ENCODE assay signal across 9 cellular contexts in genomic region chr5:10695055-10695649, GRCh38.
DNase-seq lines count a peak whose midpoint lies in the region; FAIRE-seq and TF ChIP-seq lines count a peak whose summit lies in the region.
"Had no signal": no experiment of that assay in that cellular context is flagged by ENCODE, and none has a peak within 500 bp of the region (broad histone marks: within the 10 kb centered on the region; RNA-seq: fewer than 3 reads in every experiment).

No MANE protein-coding gene starts in this region.

- H4K20me1 ChIP-seq in neural cell (ENCODE audit: insufficient read depth), result no peaks in the 10 kb centered on the region

- peak; percentile 95 for TF ChIP-seq RAD21 in neural cell (conservative IDR thresholded peaks at IDR 0.05)

- peak; percentile 93 for TF ChIP-seq CTCF in neural cell (IDR thresholded peaks at IDR 0.05; ENCODE audit: poor library complexity, severe bottlenecking)

- H3K27ac ChIP-seq in neural cell (ENCODE audit: low read length), result no peak overlapping the region

- peak; percentile 67 for FAIRE-seq in H54 (lab: Jason Lieb, UNC)
- FAIRE-seq: colon had no signal

- DNase-seq in SIG-M5 treated with dmso at 0.1 percent for 504 hours (lab: John Stamatoyannopoulos, UW; ENCODE audit: unreplicated experiment) (peak; percentile 40), SIG-M5 (lab: John Stamatoyannopoulos, UW) (no peak), H54 (ENCODE audit: insufficient read length, low spot score) (peak; percentile 73), NCI-H1105 (lab: John Stamatoyannopoulos, UW) (peak; percentile 71), SW480 (ENCODE audit: low spot score) (peak; percentile 66), fibroblast of the conjunctiva (ENCODE audit: low read depth) (peak; percentile 53), NK-92 (lab: John Stamatoyannopoulos, UW; ENCODE audit: unreplicated experiment) (no peak)

- no peaks in the 10 kb centered on the region for H3K27me3 ChIP-seq in neural cell (ENCODE audit: insufficient read depth, low read depth, low read length)

- no peak overlapping the region for H3K9ac ChIP-seq in neural cell (ENCODE audit: low read length)

- H3K9me2 ChIP-seq in neural cell (ENCODE audit: insufficient read depth, low read length), result no peaks in the 10 kb centered on the region

- H3F3A ChIP-seq in neural cell (ENCODE audit: insufficient read depth, low read length, poor library complexity, severe bottlenecking), result no peaks in the 10 kb centered on the region

- no peak for TF ChIP-seq EP300 in neural cell (conservative IDR thresholded peaks at IDR 0.05; ENCODE audit: poor library complexity, severe bottlenecking)

- no peaks in the 10 kb centered on the region for H3K36me3 ChIP-seq in neural cell (ENCODE audit: insufficient read depth, low read length)

- no peaks in the 10 kb centered on the region for H3K79me2 ChIP-seq in neural cell (replicated peaks; ENCODE audit: insufficient read depth, low read length)

- no peak overlapping the region for H3K4me3 ChIP-seq in neural cell (ENCODE audit: low read length)

- no peaks in the 10 kb centered on the region for H3K9me3 ChIP-seq in neural cell (ENCODE audit: low read length)

- H3K4me2 ChIP-seq in neural cell (ENCODE audit: low read length), result no peak overlapping the region

- TF ChIP-seq POLR2A in H54 (IDR thresholded peaks at IDR 0.05; ENCODE audit: low read depth, low read length), result no peak

- H2AFZ ChIP-seq in neural cell (ENCODE audit: low read depth, low read length), result no peak overlapping the region

TF ChIP-seq in neural cell, 6 proteins besides CTCF, POLR2A, EP300 and RAD21:
- TF ChIP-seq SMC3 (conservative IDR thresholded peaks at IDR 0.05; ENCODE audit: poor library complexity) (peak; percentile 91), REST (IDR thresholded peaks at IDR 0.05; ENCODE audit: borderline replicate concordance) (no peak)

Comparison
In these comparisons a context has a peak if more than half of its experiments do, and no peak if none do; other contexts are left out.
1. DNase-seq: peak in SIG-M5 treated with dmso at 0.1 percent for 504 hours (single experiment), H54 (single experiment), NCI-H1105 (single experiment), SW480 (single experiment) and fibroblast of the conjunctiva (single experiment); none in SIG-M5 (single experiment) and NK-92 (single experiment).